In genomic region chr5:149785341-149785740, GRCh38 we compare ENCODE assay signal across 17 cellular contexts.
"Had no signal": no experiment of that assay in that cellular context is flagged by ENCODE, and none has a peak within 500 bp of the region (broad histone marks: within the 10 kb centered on the region; RNA-seq: fewer than 3 reads in every experiment).

No MANE protein-coding gene starts in this region.

- H3K4me3 ChIP-seq: coronary artery, left lung, spleen, thyroid gland had no signal

- H3K36me3 ChIP-seq: left lung, spleen, thyroid gland had no signal

- H3K27me3 Mint-ChIP-seq: activated naive CD8-positive, alpha-beta T cell treated with anti-CD3 and anti-CD28 coated beads, Interleukin-2, amount 10 ng/mL, durations not matched to agents 7 days and 5 days; brain; naive B cell; stimulated activated naive B cell treated with anti-CD40 and anti-IgM and Interleukin-4, amounts not matched to agents 10 μg/mL and 1 μg/mL and 100 μg/mL, for 72 hours had no signal

- H3K27ac ChIP-seq: coronary artery, foreskin keratinocyte, left lung, spleen, thyroid gland had no signal

- H3K27ac Mint-ChIP-seq: activated naive CD8-positive, alpha-beta T cell treated with anti-CD3 and anti-CD28 coated beads, Interleukin-2, amount 10 ng/mL, durations not matched to agents 7 days and 5 days; brain; stimulated activated naive B cell treated with anti-CD40 and anti-IgM and Interleukin-4, amounts not matched to agents 10 μg/mL and 1 μg/mL and 100 μg/mL, for 72 hours had no signal

- H3K9me3 ChIP-seq: left lung, thyroid gland had no signal

- H3K4me1 ChIP-seq: thyroid gland had no signal

- H3K36me3 Mint-ChIP-seq: brain had no signal

- H3K4me3 Mint-ChIP-seq: activated naive CD8-positive, alpha-beta T cell treated with anti-CD3 and anti-CD28 coated beads, Interleukin-2, amount 10 ng/mL, durations not matched to agents 7 days and 5 days; brain; naive B cell; neural crest cell; stimulated activated naive B cell treated with anti-CD40 and anti-IgM and Interleukin-4, amounts not matched to agents 10 μg/mL and 1 μg/mL and 100 μg/mL, for 72 hours had no signal

- H3K27me3 ChIP-seq: foreskin keratinocyte, left lung, spleen, thyroid gland had no signal

- DNase-seq: activated CD4-positive, alpha-beta T cell treated with anti-CD3 and anti-CD28 coated beads, Interleukin-2, amount 50 U/mL, for 48 hours; activated naive CD8-positive, alpha-beta T cell treated with anti-CD3 and anti-CD28 coated beads, Interleukin-2, amount 10 ng/mL, durations not matched to agents 7 days and 5 days; activated T-cell treated with anti-CD3 and anti-CD28 coated beads for 4 hours; amygdala; central memory CD4-positive, alpha-beta T cell; foreskin keratinocyte; glutamatergic neuron; left lung; naive B cell; spleen; stimulated activated CD4-positive, alpha-beta T cell treated with anti-CD3 and anti-CD28 coated beads, Interleukin-4, amount 100 ng/mL, for 4 hours; stimulated activated naive B cell treated with anti-CD40 and anti-IgM and Interleukin-4, amounts not matched to agents 10 μg/mL and 1 μg/mL and 100 μg/mL, for 72 hours; thyroid gland had no signal

- H3K9me3 Mint-ChIP-seq: neural crest cell had no signal

- ATAC-seq: foreskin keratinocyte; left lung; sciatic nerve; stimulated activated naive B cell treated with anti-CD40 and anti-IgM and Interleukin-4, amounts not matched to agents 10 μg/mL and 1 μg/mL and 100 μg/mL, for 72 hours had no signal
